ENCODE assay signal across 33 cellular contexts in genomic region chr1:7220712-7221252, GRCh38.
"Had no signal": no experiment of that assay in that cellular context is flagged by ENCODE, and none has a peak within 500 bp of the region (broad histone marks: within the 10 kb centered on the region; RNA-seq: fewer than 3 reads in every experiment).

No MANE protein-coding gene starts in this region.

- H3K9ac ChIP-seq: KMS-11 had no signal

- H3K27ac Mint-ChIP-seq: activated naive CD4-positive, alpha-beta T cell treated with anti-CD3 and anti-CD28 coated beads for 36 hours; activated naive CD4-positive, alpha-beta T cell treated with anti-CD3 and anti-CD28 coated beads, Interleukin-2, amount 50 U/mL, for 72 hours; activated T-helper 1 cell treated with anti-CD3 and anti-CD28 coated beads, Interleukin-12 subunit alpha, Interleukin-12 subunit beta, Interleukin-2, Interleukin-4 antibody, amounts not matched to agents 30 ng/mL and 10 ng/mL and 1 ng/mL, durations not matched to agents 14 hours and 24 hours and 36 hours had no signal

- H3K27me3 ChIP-seq: adrenal gland, Peyer's patch had no signal

- H3K9me3 ChIP-seq: adrenal gland, Peyer's patch had no signal

- H3K36me3 Mint-ChIP-seq: activated naive CD4-positive, alpha-beta T cell treated with anti-CD3 and anti-CD28 coated beads, Interleukin-2, amount 50 U/mL, for 72 hours; brain had no signal

- ATAC-seq: activated naive CD4-positive, alpha-beta T cell treated with anti-CD3 and anti-CD28 coated beads, Interleukin-2, amount 50 U/mL, for 72 hours; activated T-cell treated with anti-CD3 and anti-CD28 coated beads, Interleukin-2, amount 50 U/mL, for 4 hours; PC-3; SK-N-SH treated with all-trans-retinoic acid at 6 μM for 48 hours had no signal

- H3K4me3 Mint-ChIP-seq: activated naive CD4-positive, alpha-beta T cell treated with anti-CD3 and anti-CD28 coated beads for 36 hours; activated T-cell treated with anti-CD3 and anti-CD28 coated beads, Interleukin-2, amount 50 U/mL, for 4 hours; activated T-helper 1 cell treated with anti-CD3 and anti-CD28 coated beads, Interleukin-12 subunit alpha, Interleukin-12 subunit beta, Interleukin-2, Interleukin-4 antibody, amounts not matched to agents 30 ng/mL and 10 ng/mL and 1 ng/mL, durations not matched to agents 14 hours and 24 hours and 36 hours; brain had no signal

- H3K4me2 ChIP-seq: KMS-11 had no signal

- H3K4me1 ChIP-seq: adrenal gland, Peyer's patch had no signal

- H3K9me3 Mint-ChIP-seq: activated naive CD4-positive, alpha-beta T cell treated with anti-CD3 and anti-CD28 coated beads for 36 hours; activated naive CD4-positive, alpha-beta T cell treated with anti-CD3 and anti-CD28 coated beads, Interleukin-2, amount 50 U/mL, for 72 hours; activated T-cell treated with anti-CD3 and anti-CD28 coated beads, Interleukin-2, amount 50 U/mL, for 4 hours; activated T-helper 1 cell treated with anti-CD3 and anti-CD28 coated beads, Interleukin-12 subunit alpha, Interleukin-12 subunit beta, Interleukin-2, Interleukin-4 antibody, amounts not matched to agents 30 ng/mL and 10 ng/mL and 1 ng/mL, durations not matched to agents 14 hours and 24 hours and 36 hours had no signal

- H3K4me3 ChIP-seq: adrenal gland, Peyer's patch had no signal

- FAIRE-seq: bronchial epithelial cell had no signal

- H3K36me3 ChIP-seq: adrenal gland, Peyer's patch, WERI-Rb-1 had no signal

- H3K27ac ChIP-seq: adrenal gland, KMS-11, Peyer's patch, WERI-Rb-1 had no signal

- DNase-seq: activated CD4-positive, alpha-beta T cell treated with anti-CD3 and anti-CD28 coated beads for 1 hour; activated CD4-positive, alpha-beta T cell treated with anti-CD3 and anti-CD28 coated beads for 48 hours; activated CD4-positive, alpha-beta T cell treated with anti-CD3 and anti-CD28 coated beads, Interleukin-2, amount 50 U/mL, for 4 hours; activated CD4-positive, CD25-positive, alpha-beta regulatory T cell; activated CD8-positive, alpha-beta memory T cell treated with anti-CD3 and anti-CD28 coated beads, Interleukin-2, amount 50 U/mL, for 4 hours; activated gamma-delta T cell treated with Interleukin-2 at 50 U/mL for 16 hours; activated naive CD4-positive, alpha-beta T cell treated with anti-CD3 and anti-CD28 coated beads for 36 hours; activated T-cell treated with anti-CD3 and anti-CD28 coated beads for 4 hours; activated T-cell treated with anti-CD3 and anti-CD28 coated beads, Interleukin-2, amount 50 U/mL, for 4 hours; MM.1S; MV-4-11; NCI-H1092; NCI-H1436 treated with DMSO at 0.1 percent for 48 hours; NCI-H1694 treated with DMSO at 0.1 percent for 48 hours; NCI-H2029; NCI-H345; NCI-H526; NCI-H748 treated with DMSO at 0.1 percent for 48 hours; NK-92 treated with Interleukin-12 subunit alpha and Interleukin-12 subunit beta, amount 100 ng/mL, for 24 hours; PC-3; Peyer's patch; RPMI8226; SHP77 treated with DMSO at 0.1 percent for 48 hours; T-helper 1 cell; T-helper 2 cell; WERI-Rb-1 had no signal
